ENCODE assay signal across 8 cellular contexts in the genomic region with DNA sequence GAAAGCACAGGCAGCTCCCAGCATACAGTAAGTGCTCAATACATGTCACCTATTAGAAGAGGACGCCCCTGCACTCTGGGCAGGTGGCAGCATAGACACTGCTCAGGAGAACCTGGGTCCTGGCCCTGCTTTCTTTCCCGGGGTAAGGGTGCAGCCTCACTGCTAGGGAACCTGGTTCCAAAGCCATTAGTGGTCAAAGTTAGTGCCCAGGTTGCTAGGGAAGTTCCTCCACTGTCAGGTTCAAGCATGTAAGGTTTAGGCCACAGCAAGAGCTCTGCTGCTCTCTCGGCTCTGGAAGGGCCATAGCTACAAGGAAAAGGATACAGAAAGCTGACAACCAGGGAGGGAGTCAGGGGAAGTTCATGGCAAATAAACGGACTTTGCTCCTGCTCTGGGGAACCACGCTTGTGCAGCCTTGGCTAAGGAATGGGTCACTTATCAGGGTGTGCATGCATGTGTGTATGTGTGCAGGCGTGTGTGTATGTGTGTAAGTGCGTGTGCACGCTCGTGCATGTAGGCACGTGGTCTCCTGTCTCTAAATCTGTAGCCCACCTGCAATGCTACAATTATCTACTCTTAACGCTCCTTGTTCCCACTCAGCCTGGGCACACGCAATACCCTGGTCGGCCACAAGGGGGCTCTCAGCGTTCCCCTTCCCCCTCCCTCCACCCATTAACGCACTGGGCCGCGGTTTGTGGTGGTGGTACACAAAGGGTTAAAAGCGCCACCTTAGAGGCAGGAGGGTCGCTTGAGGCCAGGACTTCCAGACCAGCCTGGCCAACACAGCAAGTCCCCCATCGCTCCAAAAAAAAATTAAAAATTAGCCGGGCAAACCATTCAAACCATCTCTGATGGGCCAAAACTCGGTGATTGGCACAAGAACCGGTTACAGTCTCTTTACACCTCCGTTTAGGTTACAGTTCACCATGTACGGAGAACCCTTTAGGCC. TPM values are rescaled to one million over a fixed set of nuclear protein-coding genes. Genes with fewer than 3 reads are reported as not detected.
DNase-seq lines count a peak whose midpoint lies in the region; ATAC-seq, FAIRE-seq and TF ChIP-seq lines count a peak whose summit lies in the region.

No MANE protein-coding gene starts in this region.

- H3K27ac ChIP-seq in A549: no peak overlapping the region

- CTCF ChIA-PET in A549 (lab: Yijun Ruan, JAX): interaction anchor here (0.5 to 7.8 kb wide), 44 partner anchors 8 to 1893 kb away, joined by 3 to 83 read pairs (median 4); partner anchors contain the start of gene KDM8

- peak overlapping the region; percentile 64 for H3K4me2 ChIP-seq in A549

- H3K4me3 ChIP-seq in A549: peak overlapping the region; percentile 17; the same call in 1 of the 3 replicates

- H3K27me3 Mint-ChIP-seq in nephron (ENCODE audit: low read depth): peaks cover 4% of the 10 kb centered on the region

- DNase-seq in A549 (ENCODE audit: low read depth in 1 of 2, low spot score in 1 of 2) (peak; percentile 31 to 60), GM12892 (ENCODE audit: insufficient read length) (peak; percentile 54), NOMO-1 treated with DMSO at 0.1 percent for 48 hours (lab: John Stamatoyannopoulos, UW; ENCODE audit: unreplicated experiment) (peak; percentile 69), activated T-cell treated with anti-CD3 and anti-CD28 coated beads for 4 hours (peak; percentile 68), fibroblast of gingiva (ENCODE audit: low read depth) (peak; percentile 15), superior temporal gyrus (ENCODE audit: extremely low spot score) (peak; percentile 47)

- H3K9me3 ChIP-seq in A549: no peaks in the 10 kb centered on the region

- peaks cover 2% of the 10 kb centered on the region for H3K9me3 Mint-ChIP-seq in nephron

- no peak for TF ChIP-seq EP300 in A549 (IDR thresholded peaks at IDR 0.05)

- peak; percentile 71 to 72; a peak in 4 of 5 replicates for TF ChIP-seq RAD21 in A549 (conservative IDR thresholded peaks at IDR 0.05 in 1 of 2, IDR thresholded peaks at IDR 0.05 in 1 of 2)

- FAIRE-seq in A549 (lab: Jason Lieb, UNC): no peak
- peak; percentile 82 for FAIRE-seq in GM12892 (lab: Jason Lieb, UNC)

- WGBS in A549 (ENCODE audit: missing lambda C conversion rate): 15% methylated on average over 25 of the region's 25 CpGs

- no peak overlapping the region for H3K27ac Mint-ChIP-seq in nephron

- H3K36me3 Mint-ChIP-seq in nephron (ENCODE audit: low read depth): no peaks in the 10 kb centered on the region

- POLR2A ChIA-PET in A549 (lab: Yijun Ruan, JAX): no interaction called here

- TF ChIP-seq POLR2A in A549 (IDR thresholded peaks at IDR 0.05; ENCODE audit: low read length): no peak
- no peak for TF ChIP-seq POLR2A in GM12892 (IDR thresholded peaks at IDR 0.05; ENCODE audit: low read depth, low read length)

- H3K4me3 Mint-ChIP-seq in nephron: no peak overlapping the region

- peak; percentile 68 to 95; a peak in 4 of 6 replicates for ATAC-seq in A549
- no peak for ATAC-seq in GM19328 (IDR thresholded peaks at IDR 0.05; ENCODE audit: unreplicated experiment)

- TF ChIP-seq CTCF in A549 (IDR thresholded peaks at IDR 0.05) (peak; percentile 84), nephron (IDR thresholded peaks at IDR 0.05; ENCODE audit: unreplicated experiment in 3 of 3) (peak; percentile 89 to 94 (median 93))

- no peaks in the 10 kb centered on the region for H3K4me1 ChIP-seq in A549

- H3K4me1 Mint-ChIP-seq in nephron: no peaks in the 10 kb centered on the region

TF ChIP-seq in A549, 52 proteins besides CTCF, POLR2A, EP300 and RAD21:
- TF ChIP-seq EHMT2 (IDR thresholded peaks at IDR 0.05; ENCODE audit: low read depth) (no peak), HES2 (IDR thresholded peaks at IDR 0.05) (no peak), CHD4 (IDR thresholded peaks at IDR 0.05; ENCODE audit: borderline replicate concordance) (no peak), GATA3 (IDR thresholded peaks at IDR 0.05; ENCODE audit: borderline replicate concordance) (no peak), FOSB (CRISPR knock-in tag; IDR thresholded peaks at IDR 0.05) (no peak), SMC3 (IDR thresholded peaks at IDR 0.05) (peak; percentile 87), TFCP2L1 (CRISPR knock-in tag; IDR thresholded peaks at IDR 0.05) (no peak)

RNA-seq across cellular contexts. Expression of gene KDM8, which starts 48.5 kb away (rescaled TPM):
- 1.6 and 2.0 TPM in 2 replicates for polyA plus RNA-seq in A549 (2011; rRNA removed)
- 2.5 and 2.6 TPM in 2 replicates for polyA plus RNA-seq in A549 (2012; cell fraction: cytosol; rRNA removed)
- polyA plus RNA-seq in A549 (2012; cell fraction: nucleus; rRNA removed): 4.7 and 6.6 TPM in 2 replicates
- polyA plus RNA-seq in A549 (2017; fragmentation: RNase III; extraction: RNeasy Plus Mini Kit Qiagen cat#74134 plus additional on column Dnase treatment): 2.3 to 3.0 TPM (median 2.4 TPM) in 3 replicates
- polyA minus RNA-seq in A549 (2011; rRNA and poly(A)+ RNA removed): 3.0 and 4.9 TPM in 2 replicates
- 2.3 TPM for polyA plus RNA-seq in GM12892 (2012; ENCODE audit: missing spikeins)

Comparison
In these comparisons a context has a peak if more than half of its experiments do, and no peak if none do; other contexts are left out.
1. DNase-seq: peak in every context shown above with its lines; median percentile 69 in NOMO-1 treated with DMSO at 0.1 percent for 48 hours; 68 in activated T-cell treated with anti-CD3 and anti-CD28 coated beads for 4 hours; 54 in GM12892; 47 in superior temporal gyrus; 46 in A549; 15 in fibroblast of gingiva.